ENCODE assay signal across 14 cellular contexts in genomic region chr1:53473463-53473862, GRCh38. TPM values are rescaled to one million over a fixed set of nuclear protein-coding genes. Genes with fewer than 3 reads are reported as not detected.
A peak's percentile ranks its signal among the peaks of the same experiment; 100 is the strongest.
DNase-seq lines count a peak whose midpoint lies in the region; ATAC-seq and TF ChIP-seq lines count a peak whose summit lies in the region.
"Had no signal": no experiment of that assay in that cellular context is flagged by ENCODE, and none has a peak within 500 bp of the region (broad histone marks: within the 10 kb centered on the region; RNA-seq: fewer than 3 reads in every experiment).

No MANE protein-coding gene starts in this region.

- no peaks in the 10 kb centered on the region for H3K9me3 ChIP-seq in HEK293 (ENCODE audit: control insufficient read depth, insufficient read depth, low read depth, low read length)
- H3K9me3 ChIP-seq in psoas muscle = no peaks in the 10 kb centered on the region
- H3K9me3 ChIP-seq: gastrocnemius medialis had no signal

- CTCF ChIA-PET in HEK293 (lab: Yijun Ruan, JAX) = interaction anchor here (0.6 to 1.5 kb wide), 3 partner anchors 27 to 207 kb away, joined by 3 read pairs; no protein-coding TSS in a partner anchor

- TF ChIP-seq CTCF in HEK293 (tag by site-specific recombination; IDR thresholded peaks at IDR 0.05) (no peak), astrocyte of the spinal cord (IDR thresholded peaks at IDR 0.05; ENCODE audit: low read depth, low read length) (peak; percentile 56), psoas muscle (IDR thresholded peaks at IDR 0.05) (no peak), GM13976 (IDR thresholded peaks at IDR 0.05; ENCODE audit: borderline replicate concordance, control extremely low read depth, extremely low read depth, insufficient read depth, missing control alignments) (no peak)

- intact Hi-C loops in psoas muscle (cut with DNase I) = no loop called here

- in situ Hi-C loops in astrocyte of the spinal cord (cut with HindIII; ENCODE audit: low sequenced_read_pairs) (no loop called here), GM13976 (cut with MboI; ENCODE audit: low sequenced_read_pairs, unreplicated experiment) (no loop called here)

- POLR2A ChIA-PET in HEK293 (lab: Yijun Ruan, JAX) = no interaction called here

- H3K4me1 ChIP-seq in HEK293 (ENCODE audit: control insufficient read depth, insufficient read depth, low read length) (no peaks in the 10 kb centered on the region), psoas muscle (no peaks in the 10 kb centered on the region)
- H3K4me1 ChIP-seq: gastrocnemius medialis had no signal

- no peaks in the 10 kb centered on the region for H3K36me3 ChIP-seq in HEK293 (ENCODE audit: control insufficient read depth in 2 of 2, insufficient read depth in 1 of 2, low read length in 2 of 2)
- H3K36me3 ChIP-seq in psoas muscle (ENCODE audit: insufficient read depth in 1 of 2, low read depth in 1 of 2) = no peaks in the 10 kb centered on the region
- H3K36me3 ChIP-seq: gastrocnemius medialis had no signal

- WGBS in psoas muscle, 3 donors = 92 to 98% (median 93%) methylated on average over 3 of the region's 3 CpGs

- H3K27me3 ChIP-seq in psoas muscle (ENCODE audit: insufficient read depth in 3 of 3, low read length in 2 of 3) = peaks cover 0 to 3% (median 0%) of the 10 kb centered on the region in 3 donors

- H3K4me3 ChIP-seq in HEK293 (ENCODE audit: low read depth, low read length) (no peak overlapping the region), astrocyte of the spinal cord (ENCODE audit: low read depth, low read length) (no peak overlapping the region), psoas muscle (no peak overlapping the region)
- H3K4me3 ChIP-seq: gastrocnemius medialis had no signal

- no peak for ATAC-seq in psoas muscle
- ATAC-seq: gastrocnemius medialis had no signal

- DNase-seq in DMS 273 (lab: John Stamatoyannopoulos, UW; ENCODE audit: unreplicated experiment) (peak; percentile 27), DMS 273 treated with DMSO at 0.1 percent for 48 hours (lab: John Stamatoyannopoulos, UW) (no peak), astrocyte of the spinal cord (ENCODE audit: low read depth, low spot score) (peak; percentile 12), myocyte (ENCODE audit: low read depth) (peak; percentile 4), psoas muscle (no peak), GM13976 (ENCODE audit: low spot score) (no peak), NCI-H2107 (lab: John Stamatoyannopoulos, UW) (no peak)
- DNase-seq: 8988T; caudate nucleus; gastrocnemius medialis; occipital lobe; stimulated activated CD4-positive, alpha-beta T cell treated with anti-CD3 and anti-CD28 coated beads, Interleukin-1b, Interleukin-23, amount 100 ng/mL, for 48 hours; stimulated activated naive CD4-positive, alpha-beta T cell treated with Interleukin-2 at 50 U/mL for 16 hours had no signal

- H3K27ac ChIP-seq in HEK293 (ENCODE audit: extremely low read depth, low read depth, low read length) (no peak overlapping the region), psoas muscle (no peak overlapping the region)
- H3K27ac ChIP-seq: gastrocnemius medialis had no signal

TF ChIP-seq in HEK293, 187 proteins besides CTCF, POLR2A, EP300 and RAD21:
- TF ChIP-seq ZNF24 (tag by site-specific recombination; IDR thresholded peaks at IDR 0.05) (no peak), ZFP37 (tag by site-specific recombination; IDR thresholded peaks at IDR 0.05) (no peak), ZNF747 (tag by site-specific recombination; IDR thresholded peaks at IDR 0.05) (no peak), ZNF664 (tag by site-specific recombination; IDR thresholded peaks at IDR 0.05) (no peak), ZNF10 (tag by site-specific recombination; IDR thresholded peaks at IDR 0.05) (no peak), ZNF529 (tag by site-specific recombination; IDR thresholded peaks at IDR 0.05; ENCODE audit: insufficient replicate concordance) (peak; percentile 96)
- TF ChIP-seq, protein P1, sequence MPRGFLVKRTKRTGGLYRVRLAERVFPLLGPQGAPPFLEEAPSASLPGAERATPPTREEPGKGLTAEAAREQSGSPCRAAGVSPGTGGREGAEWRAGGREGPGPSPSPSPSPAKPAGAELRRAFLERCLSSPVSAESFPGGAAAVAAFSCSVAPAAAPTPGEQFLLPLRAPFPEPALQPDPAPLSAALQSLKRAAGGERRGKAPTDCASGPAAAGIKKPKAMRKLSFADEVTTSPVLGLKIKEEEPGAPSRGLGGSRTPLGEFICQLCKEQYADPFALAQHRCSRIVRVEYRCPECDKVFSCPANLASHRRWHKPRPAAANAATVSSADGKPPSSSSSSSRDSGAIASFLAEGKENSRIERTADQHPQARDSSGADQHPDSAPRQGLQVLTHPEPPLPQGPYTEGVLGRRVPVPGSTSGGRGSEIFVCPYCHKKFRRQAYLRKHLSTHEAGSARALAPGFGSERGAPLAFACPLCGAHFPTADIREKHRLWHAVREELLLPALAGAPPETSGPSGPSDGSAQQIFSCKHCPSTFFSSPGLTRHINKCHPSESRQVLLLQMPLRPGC (tag by site-specific recombination; IDR thresholded peaks at IDR 0.05) = no peak

RNA-seq across cellular contexts. Expression of gene DMRTB1, which starts 14.3 kb away (rescaled TPM):
- total RNA-seq in myocyte (not detected in 2 replicates), psoas muscle (not detected)
- not detected for polyA plus RNA-seq in myocyte (2012)
- polyA plus RNA-seq in psoas muscle = not detected
- total RNA-seq: gastrocnemius medialis, occipital lobe had no signal

Comparison
In these comparisons a context has a peak if more than half of its experiments do, and no peak if none do; other contexts are left out.
1. DNase-seq: peak in DMS 273 (single experiment), astrocyte of the spinal cord (single experiment) and myocyte (single experiment); none in DMS 273 treated with DMSO at 0.1 percent for 48 hours (single experiment), psoas muscle (0 of 2), GM13976 (single experiment) and NCI-H2107 (single experiment).